In genomic region chr6:52998603-52999002, GRCh38 we compare ENCODE assay signal across 34 cellular contexts.
"Had no signal": no experiment of that assay in that cellular context is flagged by ENCODE, and none has a peak within 500 bp of the region (broad histone marks: within the 10 kb centered on the region; RNA-seq: fewer than 3 reads in every experiment).

No MANE protein-coding gene starts in this region.

- H3K27ac Mint-ChIP-seq: activated CD4-positive, alpha-beta memory T cell treated with anti-CD3 and anti-CD28 coated beads, Interleukin-2, amount 10 ng/mL, durations not matched to agents 7 days and 5 days; activated CD4-positive, alpha-beta T cell treated with anti-CD3 and anti-CD28 coated beads for 36 hours; activated CD4-positive, alpha-beta T cell treated with anti-CD3 and anti-CD28 coated beads, Interleukin-2, amount 10 ng/mL, durations not matched to agents 7 days and 5 days; activated CD8-positive, alpha-beta memory T cell treated with anti-CD3 and anti-CD28 coated beads, Interleukin-2, amount 10 ng/mL, durations not matched to agents 7 days and 5 days; activated CD8-positive, alpha-beta T cell treated with anti-CD3 and anti-CD28 coated beads, Interleukin-2, amount 10 ng/mL, durations not matched to agents 7 days and 5 days; activated naive CD4-positive, alpha-beta T cell treated with anti-CD3 and anti-CD28 coated beads, Interleukin-2, amount 10 ng/mL, durations not matched to agents 7 days and 5 days; activated naive CD4-positive, alpha-beta T cell treated with anti-CD3 and anti-CD28 coated beads, Interleukin-2, amount 50 U/mL, for 24 hours; activated naive CD8-positive, alpha-beta T cell; activated naive CD8-positive, alpha-beta T cell treated with anti-CD3 and anti-CD28 coated beads, Interleukin-2, amount 10 ng/mL, durations not matched to agents 7 days and 5 days; activated naive CD8-positive, alpha-beta T cell treated with anti-CD3 and anti-CD28 coated beads, Interleukin-2, amount 50 U/mL, for 24 hours; activated T-cell treated with anti-CD3 and anti-CD28 coated beads, Interleukin-2, amount 50 U/mL, for 24 hours; activated T-helper 2 cell treated with anti-CD3 and anti-CD28 coated beads, Interferon-gamma antibody, Interleukin-2, Interleukin-4, amounts not matched to agents 10 μg/mL and 5 μg/mL and 100 μg/mL, durations not matched to agents 14 hours and 24 hours and 36 hours; T-helper 1 cell treated with Interleukin-12 subunit alpha and Interleukin-12 subunit beta and Interleukin-4 antibody, amounts not matched to agents 30 μg/mL and 1 μg/mL, for 36 hours; T-helper 2 cell treated with Interferon-gamma antibody and Interleukin-4, amounts not matched to agents 5 μg/mL and 100 μg/mL, for 36 hours had no signal

- H3K36me3 ChIP-seq: brain microvascular endothelial cell, breast epithelium had no signal

- H3K27me3 ChIP-seq: body of pancreas, brain microvascular endothelial cell, breast epithelium had no signal

- ATAC-seq: activated CD4-positive, alpha-beta T cell treated with anti-CD3 and anti-CD28 coated beads for 36 hours; activated CD4-positive, CD25-positive, alpha-beta regulatory T cell treated with anti-CD3 and anti-CD28 coated beads, Interleukin-2, amount 50 U/mL, for 24 hours; activated CD8-positive, alpha-beta memory T cell treated with anti-CD3 and anti-CD28 coated beads, Interleukin-2, amount 10 ng/mL, durations not matched to agents 7 days and 5 days; activated CD8-positive, alpha-beta T cell treated with anti-CD3 and anti-CD28 coated beads, Interleukin-2, amount 10 ng/mL, durations not matched to agents 7 days and 5 days; activated naive CD8-positive, alpha-beta T cell treated with anti-CD3 and anti-CD28 coated beads, Interleukin-2, amount 50 U/mL, for 24 hours; body of pancreas had no signal

- H3K27me3 Mint-ChIP-seq: activated CD4-positive, alpha-beta T cell treated with anti-CD3 and anti-CD28 coated beads for 36 hours; activated naive CD8-positive, alpha-beta T cell had no signal

- H3K4me3 ChIP-seq: body of pancreas, breast epithelium had no signal

- DNase-seq: activated CD4-positive, alpha-beta memory T cell treated with anti-CD3 and anti-CD28 coated beads, Interleukin-2, amount 10 ng/mL, durations not matched to agents 7 days and 5 days; activated CD4-positive, alpha-beta T cell treated with anti-CD3 and anti-CD28 coated beads for 1 hour; activated CD4-positive, alpha-beta T cell treated with anti-CD3 and anti-CD28 coated beads for 36 hours; activated CD4-positive, alpha-beta T cell treated with anti-CD3 and anti-CD28 coated beads for 48 hours; activated CD4-positive, alpha-beta T cell treated with anti-CD3 and anti-CD28 coated beads, Interleukin-2, amount 10 ng/mL, durations not matched to agents 7 days and 5 days; activated CD4-positive, alpha-beta T cell treated with anti-CD3 and anti-CD28 coated beads, Interleukin-2, amount 50 U/mL, for 48 hours; activated CD4-positive, CD25-positive, alpha-beta regulatory T cell; activated CD8-positive, alpha-beta memory T cell treated with anti-CD3 and anti-CD28 coated beads for 24 hours; activated CD8-positive, alpha-beta memory T cell treated with anti-CD3 and anti-CD28 coated beads, Interleukin-2, amount 10 ng/mL, durations not matched to agents 7 days and 5 days; activated CD8-positive, alpha-beta memory T cell treated with anti-CD3 and anti-CD28 coated beads, Interleukin-2, amount 50 U/mL, for 48 hours; activated CD8-positive, alpha-beta T cell treated with anti-CD3 and anti-CD28 coated beads, Interleukin-2, amount 10 ng/mL, durations not matched to agents 7 days and 5 days; activated effector memory CD4-positive, alpha-beta T cell treated with Interleukin-2 at 50 U/mL for 16 hours; activated gamma-delta T cell; activated naive CD4-positive, alpha-beta T cell treated with anti-CD3 and anti-CD28 coated beads, Interleukin-2, amount 10 ng/mL, durations not matched to agents 7 days and 5 days; activated naive CD4-positive, alpha-beta T cell treated with Interleukin-2 at 50 U/mL for 16 hours; activated naive CD8-positive, alpha-beta T cell treated with anti-CD3 and anti-CD28 coated beads, Interleukin-2, amount 10 ng/mL, durations not matched to agents 7 days and 5 days; activated naive CD8-positive, alpha-beta T cell treated with anti-CD3 and anti-CD28 coated beads, Interleukin-2, amount 50 U/mL, for 24 hours; activated T-cell treated with anti-CD3 and anti-CD28 coated beads, Interleukin-2, amount 50 U/mL, for 24 hours; activated T-cell treated with anti-CD3 and anti-CD28 coated beads, Interleukin-2, amount 50 U/mL, for 48 hours; amygdala; anterior cingulate cortex; body of pancreas; brain microvascular endothelial cell; central memory CD4-positive, alpha-beta T cell; T-helper 2 cell; T-helper 9 cell had no signal

- H3K36me3 Mint-ChIP-seq: activated naive CD4-positive, alpha-beta T cell treated with anti-CD3 and anti-CD28 coated beads, Interleukin-2, amount 50 U/mL, for 24 hours; activated naive CD8-positive, alpha-beta T cell had no signal

- H3K27ac ChIP-seq: body of pancreas, brain microvascular endothelial cell, breast epithelium, VCaP had no signal

- H3K4me3 Mint-ChIP-seq: activated CD4-positive, alpha-beta memory T cell treated with anti-CD3 and anti-CD28 coated beads, Interleukin-2, amount 10 ng/mL, durations not matched to agents 7 days and 5 days; activated CD4-positive, alpha-beta T cell treated with anti-CD3 and anti-CD28 coated beads for 36 hours; activated CD4-positive, alpha-beta T cell treated with anti-CD3 and anti-CD28 coated beads, Interleukin-2, amount 10 ng/mL, durations not matched to agents 7 days and 5 days; activated CD8-positive, alpha-beta memory T cell treated with anti-CD3 and anti-CD28 coated beads, Interleukin-2, amount 10 ng/mL, durations not matched to agents 7 days and 5 days; activated CD8-positive, alpha-beta T cell treated with anti-CD3 and anti-CD28 coated beads, Interleukin-2, amount 10 ng/mL, durations not matched to agents 7 days and 5 days; activated naive CD4-positive, alpha-beta T cell treated with anti-CD3 and anti-CD28 coated beads, Interleukin-2, amount 10 ng/mL, durations not matched to agents 7 days and 5 days; activated naive CD4-positive, alpha-beta T cell treated with anti-CD3 and anti-CD28 coated beads, Interleukin-2, amount 50 U/mL, for 24 hours; activated naive CD8-positive, alpha-beta T cell; activated naive CD8-positive, alpha-beta T cell treated with anti-CD3 and anti-CD28 coated beads, Interleukin-2, amount 10 ng/mL, durations not matched to agents 7 days and 5 days; activated naive CD8-positive, alpha-beta T cell treated with anti-CD3 and anti-CD28 coated beads, Interleukin-2, amount 50 U/mL, for 24 hours; activated T-cell treated with anti-CD3 and anti-CD28 coated beads, Interleukin-2, amount 50 U/mL, for 24 hours; T-helper 1 cell treated with Interleukin-12 subunit alpha and Interleukin-12 subunit beta and Interleukin-4 antibody, amounts not matched to agents 30 μg/mL and 1 μg/mL, for 36 hours; T-helper 2 cell treated with Interferon-gamma antibody and Interleukin-4, amounts not matched to agents 5 μg/mL and 100 μg/mL, for 36 hours had no signal

- H3K9me3 Mint-ChIP-seq: activated CD4-positive, alpha-beta memory T cell treated with anti-CD3 and anti-CD28 coated beads, Interleukin-2, amount 10 ng/mL, durations not matched to agents 7 days and 5 days; activated CD4-positive, alpha-beta T cell treated with anti-CD3 and anti-CD28 coated beads, Interleukin-2, amount 10 ng/mL, durations not matched to agents 7 days and 5 days; activated naive CD4-positive, alpha-beta T cell treated with anti-CD3 and anti-CD28 coated beads, Interleukin-2, amount 10 ng/mL, durations not matched to agents 7 days and 5 days; activated naive CD4-positive, alpha-beta T cell treated with anti-CD3 and anti-CD28 coated beads, Interleukin-2, amount 50 U/mL, for 24 hours; activated naive CD8-positive, alpha-beta T cell treated with anti-CD3 and anti-CD28 coated beads, Interleukin-2, amount 10 ng/mL, durations not matched to agents 7 days and 5 days; activated naive CD8-positive, alpha-beta T cell treated with anti-CD3 and anti-CD28 coated beads, Interleukin-2, amount 50 U/mL, for 24 hours; activated T-cell treated with anti-CD3 and anti-CD28 coated beads, Interleukin-2, amount 50 U/mL, for 24 hours; activated T-helper 2 cell treated with anti-CD3 and anti-CD28 coated beads, Interferon-gamma antibody, Interleukin-2, Interleukin-4, amounts not matched to agents 10 μg/mL and 5 μg/mL and 100 μg/mL, durations not matched to agents 14 hours and 24 hours and 36 hours; T-helper 1 cell treated with Interleukin-12 subunit alpha and Interleukin-12 subunit beta and Interleukin-4 antibody, amounts not matched to agents 30 μg/mL and 1 μg/mL, for 36 hours; T-helper 2 cell treated with Interferon-gamma antibody and Interleukin-4, amounts not matched to agents 5 μg/mL and 100 μg/mL, for 36 hours had no signal

- H3K4me1 ChIP-seq: breast epithelium had no signal

- H3K9me3 ChIP-seq: body of pancreas, breast epithelium had no signal
